ENCODE assay signal across 8 cellular contexts in the genomic region with DNA sequence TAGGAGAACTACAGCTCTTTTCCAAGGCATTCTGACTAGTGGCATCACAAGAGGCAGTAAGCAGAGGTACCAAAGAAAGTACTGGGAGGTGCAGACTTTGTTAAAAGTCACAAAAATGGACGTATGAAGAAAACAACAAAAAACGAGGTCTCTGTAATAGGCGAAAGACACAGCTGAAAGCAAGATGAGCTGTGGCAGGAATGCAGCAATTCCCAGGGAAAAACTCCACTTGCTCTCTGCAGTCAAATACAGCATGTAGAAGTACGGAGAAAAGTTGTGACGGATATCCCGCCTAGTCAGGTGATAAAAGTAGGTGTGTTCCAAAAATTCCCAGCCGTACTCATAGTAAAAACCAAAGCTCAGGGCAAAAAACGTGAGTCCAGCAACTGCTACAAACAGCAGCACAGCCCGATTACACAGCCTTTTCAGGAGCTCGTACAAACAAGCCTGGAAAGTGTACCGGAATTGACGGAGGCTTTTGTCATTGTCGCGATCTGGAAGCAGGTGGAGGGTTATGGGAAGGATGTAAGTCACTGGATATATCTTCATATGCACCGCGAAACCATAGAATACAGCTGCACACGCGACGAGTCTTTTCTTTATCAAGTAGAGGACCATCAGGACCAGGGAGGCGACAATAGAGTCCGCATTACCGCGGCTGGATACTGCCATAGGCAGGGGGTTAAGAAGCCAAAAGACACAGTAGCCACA. TPM values are rescaled to one million over a fixed set of nuclear protein-coding genes. Genes with fewer than 3 reads are reported as not detected.
A peak's percentile ranks its signal among the peaks of the same experiment; 100 is the strongest.
DNase-seq lines count a peak whose midpoint lies in the region; ATAC-seq and TF ChIP-seq lines count a peak whose summit lies in the region.

No MANE protein-coding gene starts in this region.

- H2BK120ac ChIP-seq in trophoblast cell (ENCODE audit: insufficient read depth, low read length, poor library complexity): no peak overlapping the region

- no peaks in the 10 kb centered on the region for H3K79me2 ChIP-seq in trophoblast cell (ENCODE audit: control insufficient read depth, insufficient read depth, low read length, poor library complexity)

- H2AK5ac ChIP-seq in trophoblast cell (ENCODE audit: low read length): no peak overlapping the region

- H3K79me1 ChIP-seq in trophoblast cell (ENCODE audit: low read length): peaks cover 4% of the 10 kb centered on the region

- ATAC-seq in activated CD4-positive, CD25-positive, alpha-beta regulatory T cell treated with anti-CD3 and anti-CD28 coated beads, Interleukin-2, amount 50 U/mL, for 24 hours: peak; percentile 10 to 14
- peak; percentile 18 for ATAC-seq in HG02943 (IDR thresholded peaks at IDR 0.05; ENCODE audit: low read depth, unreplicated experiment)
- ATAC-seq in foreskin keratinocyte: peak; percentile 29
- ATAC-seq in GM18858 (IDR thresholded peaks at IDR 0.05; ENCODE audit: unreplicated experiment): no peak

- peak overlapping the region; percentile 85 for H3K4me3 ChIP-seq in trophoblast cell (ENCODE audit: low read depth, low read length)

- peak overlapping the region; percentile 71 for H2AFZ ChIP-seq in trophoblast cell (ENCODE audit: insufficient read depth, low read length, poor library complexity)

- no peak overlapping the region for H3K4ac ChIP-seq in trophoblast cell (ENCODE audit: low read depth, low read length)

- H3K23ac ChIP-seq in trophoblast cell (ENCODE audit: low read length): no peak overlapping the region

- WGBS in trophoblast cell (ENCODE audit: extremely low coverage, insufficient coverage, insufficient read length): no CpG with 5 or more reads among the region's 23 CpGs

- H3K18ac ChIP-seq in trophoblast cell (ENCODE audit: low read length): no peak overlapping the region

- peak overlapping the region; percentile 94 for H3K4me2 ChIP-seq in trophoblast cell (ENCODE audit: low read length)

- peak overlapping the region; percentile 50 for H4K8ac ChIP-seq in trophoblast cell (ENCODE audit: low read depth, low read length)

- H4K12ac ChIP-seq in trophoblast cell (ENCODE audit: low read depth, low read length): no peak overlapping the region

- H3K9me3 ChIP-seq in trophoblast cell (ENCODE audit: insufficient read depth, low read depth, low read length): no peaks in the 10 kb centered on the region

- no peak overlapping the region for H2BK12ac ChIP-seq in trophoblast cell (ENCODE audit: low read length)

- H3K27ac ChIP-seq in VCaP (peak overlapping the region; percentile 87), foreskin keratinocyte (peak overlapping the region; percentile 3), trophoblast cell (ENCODE audit: low read depth, low read length) (no peak overlapping the region)

- H3K27me3 ChIP-seq in foreskin keratinocyte (no peaks in the 10 kb centered on the region), trophoblast cell (ENCODE audit: insufficient read depth, low read length) (no peaks in the 10 kb centered on the region)

- H3K4me1 ChIP-seq in foreskin keratinocyte (peaks cover 13% of the 10 kb centered on the region), trophoblast cell (ENCODE audit: control insufficient read depth in 1 of 2, insufficient read depth in 2 of 2, low read length in 2 of 2) (peaks cover 0 to 10% of the 10 kb centered on the region in 2 experiments)

- TF ChIP-seq CTCF in VCaP (conservative IDR thresholded peaks at IDR 0.05) (no peak), foreskin keratinocyte (conservative IDR thresholded peaks at IDR 0.05) (no peak)

- no peaks in the 10 kb centered on the region for H3K36me3 ChIP-seq in trophoblast cell (ENCODE audit: control insufficient read depth in 1 of 2, insufficient read depth in 2 of 2, low read length in 2 of 2)

- H2BK5ac ChIP-seq in trophoblast cell (ENCODE audit: low read depth, low read length, poor library complexity): no peak overlapping the region

- H3K9ac ChIP-seq in trophoblast cell (ENCODE audit: low read length): peak overlapping the region; percentile 57

- H3K14ac ChIP-seq in trophoblast cell (ENCODE audit: low read length): no peak overlapping the region

- no peak for DNase-seq in activated CD4-positive, CD25-positive, alpha-beta regulatory T cell (lab: John Stamatoyannopoulos, UW)
- DNase-seq in foreskin keratinocyte (peak in 1 of 2 donors; percentile 44), trophoblast cell (peak in 1 of 2 donors; percentile 27), GM19238 (ENCODE audit: insufficient read length, low spot score) (no peak)

- H4K91ac ChIP-seq in trophoblast cell (ENCODE audit: low read depth, low read length): no peak overlapping the region

RNA-seq across cellular contexts. Expression of gene PIGM, which starts 1.0 kb away (rescaled TPM):
- total RNA-seq in foreskin keratinocyte: 2.7 and 2.9 TPM in 2 replicates
- 1.7 TPM in 2 replicates for polyA plus RNA-seq in foreskin keratinocyte
- polyA plus RNA-seq in trophoblast cell (2013): 3.1 and 3.4 TPM in 2 replicates

RNA-seq across cellular contexts. Expression of gene KCNJ10, which starts 39.1 kb away (rescaled TPM):
- total RNA-seq in foreskin keratinocyte: not detected in 2 replicates
- not detected in 2 replicates for polyA plus RNA-seq in foreskin keratinocyte
- 0.08 and 0.14 TPM in 2 replicates for polyA plus RNA-seq in trophoblast cell (2013)

RNA-seq across cellular contexts. Expression of gene KCNJ9, which starts 50.5 kb away (rescaled TPM):
- total RNA-seq in foreskin keratinocyte: not detected in 2 replicates
- polyA plus RNA-seq in foreskin keratinocyte: not detected in 2 replicates
- polyA plus RNA-seq in trophoblast cell (2013): not detected in 2 replicates
